ENCODE assay signal across 1 cellular context in the genomic region with DNA sequence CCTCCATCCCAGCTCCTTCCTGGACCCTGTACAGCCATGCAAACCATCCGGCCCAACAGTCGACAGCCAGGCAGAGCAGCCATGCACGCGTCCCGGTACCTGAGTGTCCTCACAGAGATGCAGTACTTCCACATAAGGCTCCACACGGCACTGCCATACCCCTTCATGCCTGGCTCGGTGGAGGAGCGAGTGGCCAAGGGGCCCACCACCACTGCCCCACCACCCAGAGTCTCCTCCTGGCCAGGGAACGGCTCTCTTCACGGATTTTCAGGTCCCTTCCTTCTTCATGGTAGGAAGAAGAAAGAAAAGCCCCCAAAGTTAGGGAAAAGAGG.
TF ChIP-seq lines count a peak whose summit lies in the region.

No MANE protein-coding gene starts in this region.

TF ChIP-seq in GM23338, 12 proteins besides CTCF, POLR2A, EP300 and RAD21 (continued from another document):
- TF ChIP-seq, protein P1, sequence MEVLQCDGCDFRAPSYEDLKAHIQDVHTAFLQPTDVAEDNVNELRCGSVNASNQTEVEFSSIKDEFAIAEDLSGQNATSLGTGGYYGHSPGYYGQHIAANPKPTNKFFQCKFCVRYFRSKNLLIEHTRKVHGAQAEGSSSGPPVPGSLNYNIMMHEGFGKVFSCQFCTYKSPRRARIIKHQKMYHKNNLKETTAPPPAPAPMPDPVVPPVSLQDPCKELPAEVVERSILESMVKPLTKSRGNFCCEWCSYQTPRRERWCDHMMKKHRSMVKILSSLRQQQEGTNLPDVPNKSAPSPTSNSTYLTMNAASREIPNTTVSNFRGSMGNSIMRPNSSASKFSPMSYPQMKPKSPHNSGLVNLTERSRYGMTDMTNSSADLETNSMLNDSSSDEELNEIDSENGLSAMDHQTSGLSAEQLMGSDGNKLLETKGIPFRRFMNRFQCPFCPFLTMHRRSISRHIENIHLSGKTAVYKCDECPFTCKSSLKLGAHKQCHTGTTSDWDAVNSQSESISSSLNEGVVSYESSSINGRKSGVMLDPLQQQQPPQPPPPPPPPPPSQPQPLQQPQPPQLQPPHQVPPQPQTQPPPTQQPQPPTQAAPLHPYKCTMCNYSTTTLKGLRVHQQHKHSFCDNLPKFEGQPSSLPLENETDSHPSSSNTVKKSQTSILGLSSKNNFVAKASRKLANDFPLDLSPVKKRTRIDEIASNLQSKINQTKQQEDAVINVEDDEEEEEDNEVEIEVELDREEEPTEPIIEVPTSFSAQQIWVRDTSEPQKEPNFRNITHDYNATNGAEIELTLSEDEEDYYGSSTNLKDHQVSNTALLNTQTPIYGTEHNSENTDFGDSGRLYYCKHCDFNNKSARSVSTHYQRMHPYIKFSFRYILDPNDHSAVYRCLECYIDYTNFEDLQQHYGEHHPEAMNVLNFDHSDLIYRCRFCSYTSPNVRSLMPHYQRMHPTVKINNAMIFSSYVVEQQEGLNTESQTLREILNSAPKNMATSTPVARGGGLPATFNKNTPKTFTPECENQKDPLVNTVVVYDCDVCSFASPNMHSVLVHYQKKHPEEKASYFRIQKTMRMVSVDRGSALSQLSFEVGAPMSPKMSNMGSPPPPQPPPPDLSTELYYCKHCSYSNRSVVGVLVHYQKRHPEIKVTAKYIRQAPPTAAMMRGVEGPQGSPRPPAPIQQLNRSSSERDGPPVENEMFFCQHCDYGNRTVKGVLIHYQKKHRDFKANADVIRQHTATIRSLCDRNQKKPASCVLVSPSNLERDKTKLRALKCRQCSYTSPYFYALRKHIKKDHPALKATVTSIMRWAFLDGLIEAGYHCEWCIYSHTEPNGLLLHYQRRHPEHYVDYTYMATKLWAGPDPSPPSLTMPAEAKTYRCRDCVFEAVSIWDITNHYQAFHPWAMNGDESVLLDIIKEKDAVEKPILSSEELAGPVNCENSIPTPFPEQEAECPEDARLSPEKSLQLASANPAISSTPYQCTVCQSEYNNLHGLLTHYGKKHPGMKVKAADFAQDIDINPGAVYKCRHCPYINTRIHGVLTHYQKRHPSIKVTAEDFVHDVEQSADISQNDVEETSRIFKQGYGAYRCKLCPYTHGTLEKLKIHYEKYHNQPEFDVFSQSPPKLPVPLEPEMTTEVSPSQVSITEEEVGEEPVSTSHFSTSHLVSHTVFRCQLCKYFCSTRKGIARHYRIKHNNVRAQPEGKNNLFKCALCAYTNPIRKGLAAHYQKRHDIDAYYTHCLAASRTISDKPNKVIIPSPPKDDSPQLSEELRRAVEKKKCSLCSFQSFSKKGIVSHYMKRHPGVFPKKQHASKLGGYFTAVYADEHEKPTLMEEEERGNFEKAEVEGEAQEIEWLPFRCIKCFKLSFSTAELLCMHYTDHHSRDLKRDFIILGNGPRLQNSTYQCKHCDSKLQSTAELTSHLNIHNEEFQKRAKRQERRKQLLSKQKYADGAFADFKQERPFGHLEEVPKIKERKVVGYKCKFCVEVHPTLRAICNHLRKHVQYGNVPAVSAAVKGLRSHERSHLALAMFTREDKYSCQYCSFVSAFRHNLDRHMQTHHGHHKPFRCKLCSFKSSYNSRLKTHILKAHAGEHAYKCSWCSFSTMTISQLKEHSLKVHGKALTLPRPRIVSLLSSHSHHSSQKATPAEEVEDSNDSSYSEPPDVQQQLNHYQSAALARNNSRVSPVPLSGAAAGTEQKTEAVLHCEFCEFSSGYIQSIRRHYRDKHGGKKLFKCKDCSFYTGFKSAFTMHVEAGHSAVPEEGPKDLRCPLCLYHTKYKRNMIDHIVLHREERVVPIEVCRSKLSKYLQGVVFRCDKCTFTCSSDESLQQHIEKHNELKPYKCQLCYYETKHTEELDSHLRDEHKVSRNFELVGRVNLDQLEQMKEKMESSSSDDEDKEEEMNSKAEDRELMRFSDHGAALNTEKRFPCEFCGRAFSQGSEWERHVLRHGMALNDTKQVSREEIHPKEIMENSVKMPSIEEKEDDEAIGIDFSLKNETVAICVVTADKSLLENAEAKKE (CRISPR knock-in tag; IDR thresholded peaks at IDR 0.05): no peak
- no peak for TF ChIP-seq CREB1 (CRISPR knock-in tag; IDR thresholded peaks at IDR 0.05; ENCODE audit: low read depth)
- TF ChIP-seq ZNF114 (CRISPR knock-in tag; IDR thresholded peaks at IDR 0.05): no peak
- TF ChIP-seq, protein P2, sequence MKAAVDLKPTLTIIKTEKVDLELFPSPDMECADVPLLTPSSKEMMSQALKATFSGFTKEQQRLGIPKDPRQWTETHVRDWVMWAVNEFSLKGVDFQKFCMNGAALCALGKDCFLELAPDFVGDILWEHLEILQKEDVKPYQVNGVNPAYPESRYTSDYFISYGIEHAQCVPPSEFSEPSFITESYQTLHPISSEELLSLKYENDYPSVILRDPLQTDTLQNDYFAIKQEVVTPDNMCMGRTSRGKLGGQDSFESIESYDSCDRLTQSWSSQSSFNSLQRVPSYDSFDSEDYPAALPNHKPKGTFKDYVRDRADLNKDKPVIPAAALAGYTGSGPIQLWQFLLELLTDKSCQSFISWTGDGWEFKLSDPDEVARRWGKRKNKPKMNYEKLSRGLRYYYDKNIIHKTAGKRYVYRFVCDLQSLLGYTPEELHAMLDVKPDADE (IDR thresholded peaks at IDR 0.05): no peak
- TF ChIP-seq JUNB (IDR thresholded peaks at IDR 0.05; ENCODE audit: unreplicated experiment): no peak
- TF ChIP-seq POLR2AphosphoS5 (IDR thresholded peaks at IDR 0.05; ENCODE audit: low read depth): no peak
- no peak for TF ChIP-seq NANOG (IDR thresholded peaks at IDR 0.05; ENCODE audit: borderline replicate concordance)
- no peak for TF ChIP-seq STAT1 (IDR thresholded peaks at IDR 0.05; ENCODE audit: unreplicated experiment)
- TF ChIP-seq EZH2phosphoT487 (IDR thresholded peaks at IDR 0.05; ENCODE audit: unreplicated experiment): no peak
- TF ChIP-seq, protein P3, sequence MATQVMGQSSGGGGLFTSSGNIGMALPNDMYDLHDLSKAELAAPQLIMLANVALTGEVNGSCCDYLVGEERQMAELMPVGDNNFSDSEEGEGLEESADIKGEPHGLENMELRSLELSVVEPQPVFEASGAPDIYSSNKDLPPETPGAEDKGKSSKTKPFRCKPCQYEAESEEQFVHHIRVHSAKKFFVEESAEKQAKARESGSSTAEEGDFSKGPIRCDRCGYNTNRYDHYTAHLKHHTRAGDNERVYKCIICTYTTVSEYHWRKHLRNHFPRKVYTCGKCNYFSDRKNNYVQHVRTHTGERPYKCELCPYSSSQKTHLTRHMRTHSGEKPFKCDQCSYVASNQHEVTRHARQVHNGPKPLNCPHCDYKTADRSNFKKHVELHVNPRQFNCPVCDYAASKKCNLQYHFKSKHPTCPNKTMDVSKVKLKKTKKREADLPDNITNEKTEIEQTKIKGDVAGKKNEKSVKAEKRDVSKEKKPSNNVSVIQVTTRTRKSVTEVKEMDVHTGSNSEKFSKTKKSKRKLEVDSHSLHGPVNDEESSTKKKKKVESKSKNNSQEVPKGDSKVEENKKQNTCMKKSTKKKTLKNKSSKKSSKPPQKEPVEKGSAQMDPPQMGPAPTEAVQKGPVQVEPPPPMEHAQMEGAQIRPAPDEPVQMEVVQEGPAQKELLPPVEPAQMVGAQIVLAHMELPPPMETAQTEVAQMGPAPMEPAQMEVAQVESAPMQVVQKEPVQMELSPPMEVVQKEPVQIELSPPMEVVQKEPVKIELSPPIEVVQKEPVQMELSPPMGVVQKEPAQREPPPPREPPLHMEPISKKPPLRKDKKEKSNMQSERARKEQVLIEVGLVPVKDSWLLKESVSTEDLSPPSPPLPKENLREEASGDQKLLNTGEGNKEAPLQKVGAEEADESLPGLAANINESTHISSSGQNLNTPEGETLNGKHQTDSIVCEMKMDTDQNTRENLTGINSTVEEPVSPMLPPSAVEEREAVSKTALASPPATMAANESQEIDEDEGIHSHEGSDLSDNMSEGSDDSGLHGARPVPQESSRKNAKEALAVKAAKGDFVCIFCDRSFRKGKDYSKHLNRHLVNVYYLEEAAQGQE (IDR thresholded peaks at IDR 0.05; ENCODE audit: unreplicated experiment): no peak
- no peak for TF ChIP-seq ZNF331 (CRISPR knock-in tag; IDR thresholded peaks at IDR 0.05; ENCODE audit: low read depth)
